In the genomic region with DNA sequence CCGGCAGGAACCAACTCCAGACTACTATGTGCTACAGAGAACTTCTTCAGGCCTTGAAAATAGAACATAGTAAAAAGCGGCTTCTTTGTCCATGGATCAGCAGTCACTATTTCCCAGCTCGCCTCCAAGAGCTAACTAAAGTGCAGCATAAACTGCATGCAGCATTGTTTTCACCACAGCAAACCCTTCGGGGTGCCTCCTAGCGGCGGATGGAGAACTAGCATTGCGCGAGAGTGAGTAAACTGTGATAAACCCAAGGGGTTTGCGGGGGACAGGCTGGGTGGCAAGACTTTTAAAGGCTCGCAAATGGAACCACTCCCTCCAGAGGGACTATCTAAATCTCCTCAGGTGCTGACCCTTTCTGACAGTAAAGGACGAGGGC, we compare ENCODE assay signal across 8 cellular contexts. TPM values are rescaled to one million over a fixed set of nuclear protein-coding genes. Genes with fewer than 3 reads are reported as not detected.
A peak's percentile ranks its signal among the peaks of the same experiment; 100 is the strongest.
DNase-seq lines count a peak whose midpoint lies in the region; ATAC-seq lines count a peak whose summit lies in the region.

No MANE protein-coding gene starts in this region.

- H3K27ac Mint-ChIP-seq in activated T-cell treated with anti-CD3 and anti-CD28 coated beads, Interleukin-2, amount 50 U/mL, for 24 hours = no peak overlapping the region

- H3K27me3 Mint-ChIP-seq in activated T-cell treated with anti-CD3 and anti-CD28 coated beads, Interleukin-2, amount 50 U/mL, for 24 hours = peaks cover 48% of the 10 kb centered on the region

- peaks cover 4% of the 10 kb centered on the region for H3K4me1 Mint-ChIP-seq in activated T-cell treated with anti-CD3 and anti-CD28 coated beads, Interleukin-2, amount 50 U/mL, for 24 hours (ENCODE audit: low read depth)

- H3K9me3 Mint-ChIP-seq in activated T-cell treated with anti-CD3 and anti-CD28 coated beads, Interleukin-2, amount 50 U/mL, for 24 hours = no peaks in the 10 kb centered on the region

- no peaks in the 10 kb centered on the region for H3K9me3 ChIP-seq in SJCRH30 (replicated peaks)

- H3K4me3 Mint-ChIP-seq in activated T-cell treated with anti-CD3 and anti-CD28 coated beads, Interleukin-2, amount 50 U/mL, for 24 hours = no peak overlapping the region

- no peak for ATAC-seq in GM19328 (IDR thresholded peaks at IDR 0.05; ENCODE audit: unreplicated experiment)

- peak overlapping the region; percentile 57 for H3K4me3 ChIP-seq in SJCRH30

- H3K36me3 ChIP-seq in SJCRH30 = no peaks in the 10 kb centered on the region

- peaks cover 8% of the 10 kb centered on the region; the same call in 1 of the 2 replicates for H3K27me3 ChIP-seq in SJCRH30

- no peaks in the 10 kb centered on the region for H3K4me1 ChIP-seq in SJCRH30

- no peaks in the 10 kb centered on the region for H3K36me3 Mint-ChIP-seq in activated T-cell treated with anti-CD3 and anti-CD28 coated beads, Interleukin-2, amount 50 U/mL, for 24 hours (ENCODE audit: low read depth)

- no peak overlapping the region for H3K27ac ChIP-seq in SJCRH30

- DNase-seq in activated T-cell treated with anti-CD3 and anti-CD28 coated beads, Interleukin-2, amount 50 U/mL, for 24 hours = peak; percentile 40
- DNase-seq in activated T-cell treated with anti-CD3 and anti-CD28 coated beads for 4 hours = no peak
- DNase-seq in SJCRH30 = peak; percentile 53 to 78
- peak; percentile 21 for DNase-seq in foreskin melanocyte
- peak; percentile 22 for DNase-seq in renal cortical epithelial cell (ENCODE audit: low read depth)
- DNase-seq in COLO829 (ENCODE audit: low spot score) = no peak
- DNase-seq in effector CD8-positive, alpha-beta T cell (lab: John Stamatoyannopoulos, UW) = no peak

RNA-seq across cellular contexts. Expression of a gene that starts 21.6 kb away (rescaled TPM):
- total RNA-seq in SJCRH30 (2014; rRNA removed; shearing (Covaris generic)) = 0.14 and 0.18 TPM in 2 replicates
- 0.10 TPM in 1 of 2 replicates, not detected in the other for total RNA-seq in renal cortical epithelial cell

Comparison
In these comparisons a context has a peak if more than half of its experiments do, and no peak if none do; other contexts are left out.
1. DNase-seq: peak in activated T-cell treated with anti-CD3 and anti-CD28 coated beads, Interleukin-2, amount 50 U/mL, for 24 hours (single experiment), SJCRH30 (2 of 2), foreskin melanocyte (single experiment) and renal cortical epithelial cell (single experiment); none in activated T-cell treated with anti-CD3 and anti-CD28 coated beads for 4 hours (single experiment), COLO829 (single experiment) and effector CD8-positive, alpha-beta T cell (single experiment).